18 cellular contexts compared by ENCODE assay signal in the genomic region with DNA sequence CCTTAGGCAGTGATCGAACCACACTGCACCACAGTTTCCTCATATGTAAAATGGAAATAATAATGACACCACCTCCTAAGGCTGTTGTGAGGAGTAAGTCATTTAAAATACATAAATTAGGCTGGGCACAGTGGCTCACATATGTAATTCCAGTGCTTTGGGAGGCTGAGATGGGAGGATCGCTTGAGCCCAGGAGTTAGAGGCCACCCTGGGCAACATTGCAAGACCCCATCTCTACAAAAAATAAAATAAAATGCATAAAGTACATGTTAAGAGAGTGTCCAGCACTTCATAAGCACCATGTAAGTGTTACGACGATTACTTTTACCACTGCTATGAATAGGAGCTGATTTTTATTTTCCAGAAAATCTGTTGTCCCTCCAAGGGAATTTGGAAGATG.
DNase-seq lines count a peak whose midpoint lies in the region; ATAC-seq and TF ChIP-seq lines count a peak whose summit lies in the region.
"Had no signal": no experiment of that assay in that cellular context is flagged by ENCODE, and none has a peak within 500 bp of the region (broad histone marks: within the 10 kb centered on the region; RNA-seq: fewer than 3 reads in every experiment).

No MANE protein-coding gene starts in this region.

- no peak overlapping the region for H3K4me3 ChIP-seq in ascending aorta
- H3K4me3 ChIP-seq: Peyer's patch had no signal

- H3K4me1 ChIP-seq in ascending aorta, result peaks cover 0 to 22% of the 10 kb centered on the region in 2 donors

- H3K27me3 Mint-ChIP-seq in activated T-cell treated with anti-CD3 and anti-CD28 coated beads, Interleukin-2, amount 50 U/mL, for 24 hours, result no peaks in the 10 kb centered on the region
- no peaks in the 10 kb centered on the region for H3K27me3 Mint-ChIP-seq in naive thymus-derived CD8-positive, alpha-beta T cell

- H3K27ac ChIP-seq in ascending aorta, result peak overlapping the region; percentile 10 to 66

- H3K9me3 Mint-ChIP-seq in activated T-cell treated with anti-CD3 and anti-CD28 coated beads, Interleukin-2, amount 50 U/mL, for 24 hours, result peaks cover 5% of the 10 kb centered on the region
- H3K9me3 Mint-ChIP-seq in naive thymus-derived CD8-positive, alpha-beta T cell, result no peaks in the 10 kb centered on the region
- H3K9me3 Mint-ChIP-seq: CD14-positive monocyte had no signal

- H3K9me3 ChIP-seq in ascending aorta, result no peaks in the 10 kb centered on the region
- H3K9me3 ChIP-seq: Peyer's patch had no signal

- no peak for DNase-seq in activated T-cell treated with anti-CD3 and anti-CD28 coated beads, Interleukin-2, amount 50 U/mL, for 24 hours
- DNase-seq in activated T-cell treated with anti-CD3 and anti-CD28 coated beads, Interleukin-2, amount 50 U/mL, for 48 hours, result no peak
- DNase-seq in ascending aorta (ENCODE audit: low spot score in 2 of 2) (no peak), Ammon's horn (ENCODE audit: low spot score) (no peak), AML-193 (lab: John Stamatoyannopoulos, UW) (no peak), COR-L47 (lab: John Stamatoyannopoulos, UW) (no peak), kidney glomerular epithelial cell (lab: John Stamatoyannopoulos, UW) (no peak)
- DNase-seq in naive thymus-derived CD8-positive, alpha-beta T cell, result no peak
- DNase-seq: 8988T, DMS79 treated with DMSO at 0.1 percent for 48 hours, HCEC 1CT, NCI-H1417, NCI-H1930, NCI-H2171 treated with DMSO at 0.1 percent for 48 hours, NCI-H510A, Peyer's patch, SHP77 had no signal

- peaks cover 60% of the 10 kb centered on the region for H3K36me3 Mint-ChIP-seq in activated T-cell treated with anti-CD3 and anti-CD28 coated beads, Interleukin-2, amount 50 U/mL, for 24 hours (ENCODE audit: low read depth)
- peaks cover 5 to 64% (median 21%) of the 10 kb centered on the region in 3 donors for H3K36me3 Mint-ChIP-seq in naive thymus-derived CD8-positive, alpha-beta T cell

- no peak for TF ChIP-seq CTCF in ascending aorta (IDR thresholded peaks at IDR 0.05)

- no peak overlapping the region for H3K4me3 Mint-ChIP-seq in activated T-cell treated with anti-CD3 and anti-CD28 coated beads, Interleukin-2, amount 50 U/mL, for 24 hours
- peak overlapping the region in 1 of 10 donors; percentile 24 for H3K4me3 Mint-ChIP-seq in naive thymus-derived CD8-positive, alpha-beta T cell
- H3K4me3 Mint-ChIP-seq: CD14-positive monocyte had no signal

- no peaks in the 10 kb centered on the region for H3K36me3 ChIP-seq in ascending aorta
- H3K36me3 ChIP-seq: Peyer's patch had no signal

- H3K4me1 Mint-ChIP-seq in activated T-cell treated with anti-CD3 and anti-CD28 coated beads, Interleukin-2, amount 50 U/mL, for 24 hours (ENCODE audit: low read depth), result peaks cover 65% of the 10 kb centered on the region
- peaks cover 39 to 82% (median 66%) of the 10 kb centered on the region in 4 donors for H3K4me1 Mint-ChIP-seq in naive thymus-derived CD8-positive, alpha-beta T cell
- H3K4me1 Mint-ChIP-seq: CD14-positive monocyte had no signal

- POLR2A ChIA-PET in naive thymus-derived CD8-positive, alpha-beta T cell (lab: Charles Lee), result interaction anchor here (0.6 to 2.0 kb wide), 4 partner anchors 10 to 441 kb away, joined by 3 to 10 read pairs (median 4); no protein-coding TSS in a partner anchor

- intact Hi-C loops in ascending aorta (cut with DNase I), result no loop called here

- ATAC-seq in naive thymus-derived CD8-positive, alpha-beta T cell, result no peak

- H3K27me3 ChIP-seq in ascending aorta, result no peaks in the 10 kb centered on the region
- H3K27me3 ChIP-seq: Peyer's patch had no signal

- H3K27ac Mint-ChIP-seq in activated T-cell treated with anti-CD3 and anti-CD28 coated beads, Interleukin-2, amount 50 U/mL, for 24 hours, result peak overlapping the region; percentile 54
- peak overlapping the region in 9 of 10 donors; percentile 29 to 95 (median 60) for H3K27ac Mint-ChIP-seq in naive thymus-derived CD8-positive, alpha-beta T cell
